In the genomic region with DNA sequence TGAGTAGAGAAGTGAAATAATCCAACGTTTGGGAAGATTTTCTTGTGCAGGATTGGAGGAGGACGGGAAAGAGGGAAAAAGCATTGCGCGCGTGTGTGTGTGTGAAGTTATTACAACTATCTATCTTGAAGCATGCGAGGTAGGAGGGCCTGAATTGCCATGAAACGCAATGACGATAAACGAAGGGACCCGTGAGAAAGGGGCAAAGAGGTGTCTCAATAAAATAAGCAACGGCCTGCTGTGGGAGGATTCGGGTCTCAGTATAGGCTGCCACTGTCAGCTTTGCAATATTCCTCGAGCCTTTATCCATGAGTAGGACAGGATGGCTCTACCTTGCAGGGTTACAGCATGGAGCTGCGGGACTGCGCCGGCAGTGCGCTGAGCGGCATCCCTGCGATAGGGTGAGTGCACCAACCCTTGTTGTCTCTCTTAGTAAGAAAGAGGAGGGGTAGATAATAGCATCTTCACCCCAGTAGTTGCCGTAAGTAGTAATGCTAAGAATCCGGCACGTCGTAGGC, we compare ENCODE assay signal across 8 cellular contexts. TPM values are rescaled to one million over a fixed set of nuclear protein-coding genes. Genes with fewer than 3 reads are reported as not detected.
DNase-seq lines count a peak whose midpoint lies in the region; ATAC-seq and TF ChIP-seq lines count a peak whose summit lies in the region.

No MANE protein-coding gene starts in this region.

- H3K27ac ChIP-seq in substantia nigra (ENCODE audit: low read depth, low read length, poor library complexity, severe bottlenecking) = peak overlapping the region; percentile 90

- TF ChIP-seq CTCF in AG09309 (IDR thresholded peaks at IDR 0.05; ENCODE audit: control insufficient read depth, insufficient read depth, low read depth, low read length, missing control alignments) = no peak

- DNase-seq in AG09309 (ENCODE audit: low read depth) = no peak
- DNase-seq in activated naive CD8-positive, alpha-beta T cell treated with anti-CD3 and anti-CD28 coated beads for 36 hours = no peak
- DNase-seq in immature natural killer cell = no peak
- peak in 1 of 49 donors; percentile 59 for DNase-seq in substantia nigra (lab: John Stamatoyannopoulos, UW)
- no peak for DNase-seq in activated effector memory CD4-positive, alpha-beta T cell treated with Interleukin-2 at 50 U/mL for 16 hours
- no peak for DNase-seq in MV-4-11 (lab: John Stamatoyannopoulos, UW)

- H3K27ac Mint-ChIP-seq in activated naive CD8-positive, alpha-beta T cell treated with anti-CD3 and anti-CD28 coated beads for 36 hours = peak overlapping the region; percentile 76
- peak overlapping the region; percentile 66 to 93 (median 84) for H3K27ac Mint-ChIP-seq in immature natural killer cell

- ATAC-seq in GM19438 (IDR thresholded peaks at IDR 0.05; ENCODE audit: low read depth, unreplicated experiment) = peak; percentile 38
- ATAC-seq in HG03460 (IDR thresholded peaks at IDR 0.05; ENCODE audit: unreplicated experiment) = peak; percentile 33

- H3K9me3 Mint-ChIP-seq in activated naive CD8-positive, alpha-beta T cell treated with anti-CD3 and anti-CD28 coated beads for 36 hours = peaks cover 5% of the 10 kb centered on the region
- H3K9me3 Mint-ChIP-seq in immature natural killer cell = no peaks in the 10 kb centered on the region

- H3K27me3 Mint-ChIP-seq in activated naive CD8-positive, alpha-beta T cell treated with anti-CD3 and anti-CD28 coated beads for 36 hours = no peaks in the 10 kb centered on the region
- peaks cover 9 to 20% (median 11%) of the 10 kb centered on the region in 3 donors for H3K27me3 Mint-ChIP-seq in immature natural killer cell (ENCODE audit: low read depth in 3 of 3)

- peak overlapping the region; percentile 53 for H3K4me3 ChIP-seq in AG09309 (ENCODE audit: control insufficient read depth, low read depth, low read length)

- H3K4me1 Mint-ChIP-seq in activated naive CD8-positive, alpha-beta T cell treated with anti-CD3 and anti-CD28 coated beads for 36 hours = peaks cover 42% of the 10 kb centered on the region
- H3K4me1 Mint-ChIP-seq in immature natural killer cell = peaks cover 22 to 37% of the 10 kb centered on the region in 2 donors

- peaks cover 22% of the 10 kb centered on the region for H3K36me3 Mint-ChIP-seq in activated naive CD8-positive, alpha-beta T cell treated with anti-CD3 and anti-CD28 coated beads for 36 hours
- no peaks in the 10 kb centered on the region for H3K36me3 Mint-ChIP-seq in immature natural killer cell

- H3K4me3 Mint-ChIP-seq in activated naive CD8-positive, alpha-beta T cell treated with anti-CD3 and anti-CD28 coated beads for 36 hours = peak overlapping the region; percentile 76
- H3K4me3 Mint-ChIP-seq in immature natural killer cell = peak overlapping the region; percentile 90 to 96 (median 91)

RNA-seq across cellular contexts. Expression of a gene that starts 0.6 kb away (rescaled TPM):
- total RNA-seq in activated naive CD8-positive, alpha-beta T cell treated with anti-CD3 and anti-CD28 coated beads for 36 hours = 10 to 100 TPM; 37.9 to 38.6 TPM
- polyA plus RNA-seq in immature natural killer cell = 10 to 100 TPM; 13.6 to 31.3 (median 17.0) TPM

RNA-seq across cellular contexts. Expression of a gene that starts 51.1 kb away (rescaled TPM):
- 10 to 100 TPM; 32.2 to 33.3 TPM for total RNA-seq in activated naive CD8-positive, alpha-beta T cell treated with anti-CD3 and anti-CD28 coated beads for 36 hours
- polyA plus RNA-seq in immature natural killer cell = 10 to 100 TPM; 36.0 to 41.2 (median 37.2) TPM
